18 cellular contexts compared by ENCODE assay signal in the genomic region with DNA sequence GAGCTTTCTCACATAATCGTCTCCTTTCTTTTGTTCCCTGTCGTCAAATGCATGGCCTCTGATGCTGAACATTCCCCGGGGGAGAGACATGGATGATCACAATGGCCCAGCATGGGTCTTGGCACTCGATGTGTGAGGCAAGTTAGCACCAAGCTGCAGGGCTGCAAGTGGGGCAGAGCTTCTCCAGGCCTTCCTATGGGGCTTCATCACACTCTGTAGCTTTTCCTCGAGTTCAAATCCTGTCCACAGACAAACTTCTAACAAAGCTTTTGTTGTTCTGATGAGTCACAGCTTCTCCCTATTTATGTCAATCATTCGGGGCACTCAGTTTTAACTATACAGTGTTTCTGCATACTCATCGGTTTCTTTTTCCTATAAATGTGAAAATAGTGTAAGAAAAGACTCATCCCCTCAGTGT.
DNase-seq lines count a peak whose midpoint lies in the region; ATAC-seq, FAIRE-seq and TF ChIP-seq lines count a peak whose summit lies in the region.
"Had no signal": no experiment of that assay in that cellular context is flagged by ENCODE, and none has a peak within 500 bp of the region (broad histone marks: within the 10 kb centered on the region; RNA-seq: fewer than 3 reads in every experiment).

No MANE protein-coding gene starts in this region.

- H2BK120ac ChIP-seq in H1 (replicated peaks; ENCODE audit: low read depth, low read length) = no peak overlapping the region

- CTCF ChIA-PET in MCF 10A (lab: Yijun Ruan, JAX) (interaction anchor here (1.2 kb wide), 1 partner anchor 25 kb away, joined by 7 read pairs; no protein-coding TSS in a partner anchor), mammary epithelial cell (lab: Charles Lee; ENCODE audit: low non-redundant PET) (no interaction called here), H1 (lab: Charles Lee; ENCODE audit: partially characterized antibody) (interaction anchor here (1.3 kb wide), 2 partner anchors 184 to 197 kb away, joined by 3 to 6 read pairs; no protein-coding TSS in a partner anchor)

- H2BK12ac ChIP-seq in H1 (ENCODE audit: low read depth, low read length) = no peak overlapping the region

- H3K18ac ChIP-seq in H1 (ENCODE audit: extremely low read depth, low read length) = 0 out of 2 replicates have a peak overlapping the region, but pooled peaks have one; percentile 17

- H3K9me3 ChIP-seq in mammary epithelial cell (replicated peaks; ENCODE audit: insufficient read depth, low read length) (no peaks in the 10 kb centered on the region), NT2/D1 (ENCODE audit: insufficient read depth, low read length) (no peaks in the 10 kb centered on the region), H1 (ENCODE audit: insufficient read depth in 2 of 2, low read depth in 1 of 2, low read length in 1 of 2) (no peaks in the 10 kb centered on the region)
- H3K9me3 ChIP-seq: SJSA1 had no signal

- no peak overlapping the region for H4K8ac ChIP-seq in H1 (ENCODE audit: extremely low read depth, insufficient read depth, low read length)

- H3K27ac ChIP-seq in mammary epithelial cell (ENCODE audit: insufficient read depth, low read depth, low read length) (no peak overlapping the region), H1 (ENCODE audit: low read depth, low read length) (no peak overlapping the region)
- H3K27ac ChIP-seq: SJSA1 had no signal

- no peak for TF ChIP-seq CTCF in MCF 10A (IDR thresholded peaks at IDR 0.05; ENCODE audit: unreplicated experiment)
- no peak for TF ChIP-seq CTCF in mammary epithelial cell (conservative IDR thresholded peaks at IDR 0.05 in 1 of 2, IDR thresholded peaks at IDR 0.05 in 1 of 2; ENCODE audit: extremely low read depth in 1 of 2, insufficient read depth in 1 of 2, low read depth in 1 of 2, low read length in 2 of 2)
- TF ChIP-seq CTCF in H1 (IDR thresholded peaks at IDR 0.05; ENCODE audit: control extremely low read depth in 1 of 3, insufficient read depth in 1 of 3, low read depth in 1 of 3, low read length in 3 of 3) = no peak

- H3K27ac Mint-ChIP-seq in MCF 10A (ENCODE audit: low read depth, unreplicated experiment) = peak overlapping the region; percentile 75
- H3K27ac Mint-ChIP-seq: immature natural killer cell had no signal

- H3K14ac ChIP-seq in H1 (ENCODE audit: insufficient read length) = no peak overlapping the region

- in situ Hi-C loops in mammary epithelial cell (cut with MboI; ENCODE audit: low sequenced_read_pairs in 2 of 2) = no loop called here

- H3K36me3 ChIP-seq in mammary epithelial cell (ENCODE audit: insufficient read depth, low read length) (no peaks in the 10 kb centered on the region), NT2/D1 (ENCODE audit: insufficient read depth, insufficient read length, low read length) (no peaks in the 10 kb centered on the region), H1 (ENCODE audit: control insufficient read depth in 2 of 4, insufficient read depth in 4 of 4, low read length in 3 of 4) (no peaks in the 10 kb centered on the region)
- H3K36me3 ChIP-seq: SJSA1 had no signal

- no peaks in the 10 kb centered on the region for H3K79me2 ChIP-seq in mammary epithelial cell (ENCODE audit: insufficient read depth, low read length)
- H3K79me2 ChIP-seq in H1 (ENCODE audit: control insufficient read depth in 1 of 2, insufficient read depth in 2 of 2, low read length in 2 of 2) = no peaks in the 10 kb centered on the region

- H3K9ac ChIP-seq in mammary epithelial cell (ENCODE audit: insufficient read depth, low read length) = no peak overlapping the region
- H3K9ac ChIP-seq in NT2/D1 (ENCODE audit: insufficient read length, low read depth) = no peak overlapping the region
- no peak overlapping the region for H3K9ac ChIP-seq in H1 (replicated peaks in 1 of 4; ENCODE audit: extremely low read depth in 1 of 4, low read depth in 3 of 4, low read length in 3 of 4)

- no peak overlapping the region for H2AK5ac ChIP-seq in H1 (ENCODE audit: low read depth, low read length)

- TF ChIP-seq RAD21 in H1 (IDR thresholded peaks at IDR 0.05 in 1 of 2, conservative IDR thresholded peaks at IDR 0.05 in 1 of 2; ENCODE audit: low read depth in 2 of 2, low read length in 2 of 2) = no peak; a peak in 1 of 4 replicates

- no peak for DNase-seq in MCF 10A (ENCODE audit: unreplicated experiment)
- no peak for DNase-seq in mammary epithelial cell
- peak; percentile 64 for DNase-seq in NT2/D1 (ENCODE audit: low read depth, low spot score)
- DNase-seq in H1 (ENCODE audit: low read depth in 1 of 2, low spot score in 2 of 2) = peak in 1 of 2 experiments; percentile 33
- peak; percentile 26 for DNase-seq in smooth muscle cell of the brain vasculature (ENCODE audit: low read depth, low spot score)
- DNase-seq in AML-193 (lab: John Stamatoyannopoulos, UW) = no peak
- DNase-seq in activated effector memory CD4-positive, alpha-beta T cell treated with anti-CD3 and anti-CD28 coated beads, Interleukin-2, amount 50 U/mL, for 16 hours = no peak
- DNase-seq: activated T-cell treated with anti-CD3 and anti-CD28 coated beads, Interleukin-2, amount 50 U/mL, for 4 hours; C1 segment of cervical spinal cord; immature natural killer cell; NCI-H1092; NCI-H526; stimulated activated naive CD4-positive, alpha-beta T cell treated with Interleukin-2 at 50 U/mL for 16 hours had no signal

- H2AFZ ChIP-seq in mammary epithelial cell (ENCODE audit: low read depth, low read length) (no peak overlapping the region), H1 (ENCODE audit: low read length) (0 out of 2 replicates have a peak overlapping the region, but pooled peaks have one; percentile 47)

- no peak overlapping the region for H4K91ac ChIP-seq in H1 (replicated peaks; ENCODE audit: insufficient read length, low read length)

- no peak overlapping the region for H3K4ac ChIP-seq in H1 (replicated peaks; ENCODE audit: insufficient read length, low read depth, low read length)

- H3K4me1 ChIP-seq in mammary epithelial cell (ENCODE audit: insufficient read depth, low read length) (peaks cover 5% of the 10 kb centered on the region), NT2/D1 (ENCODE audit: insufficient read depth, insufficient read length) (no peaks in the 10 kb centered on the region), H1 (replicated peaks in 1 of 4; ENCODE audit: control insufficient read depth in 3 of 4, insufficient read depth in 4 of 4, low read length in 3 of 4) (peaks cover 0 to 6% (median 0%) of the 10 kb centered on the region in 4 experiments; a peak in 1 of 7 replicates)

- H3K4me2 ChIP-seq in mammary epithelial cell (ENCODE audit: insufficient read depth, low read depth, low read length) (no peak overlapping the region), H1 (ENCODE audit: insufficient read depth in 1 of 2, low read depth in 2 of 2, low read length in 2 of 2) (no peak overlapping the region; a peak in 1 of 4 replicates)

- POLR2A ChIA-PET in MCF 10A (lab: Yijun Ruan, JAX) (interaction anchor here (0.6 to 1.0 kb wide), 2 partner anchors 9 to 115 kb away, joined by 3 to 7 read pairs; no protein-coding TSS in a partner anchor), H1 (lab: Charles Lee; ENCODE audit: partially characterized antibody) (no interaction called here)

- no peak for ATAC-seq in HG03460 (IDR thresholded peaks at IDR 0.05; ENCODE audit: unreplicated experiment)

- H4K5ac ChIP-seq in H1 (ENCODE audit: insufficient read length, low read depth, low read length) = no peak overlapping the region

- H3K9me3 Mint-ChIP-seq in MCF 10A (ENCODE audit: unreplicated experiment) = no peaks in the 10 kb centered on the region
- H3K9me3 Mint-ChIP-seq: activated T-cell treated with anti-CD3 and anti-CD28 coated beads, Interleukin-2, amount 50 U/mL, for 4 hours; central memory CD8-positive, alpha-beta T cell; immature natural killer cell had no signal

- H2BK20ac ChIP-seq in H1 (ENCODE audit: low read length) = no peak overlapping the region

- 64% methylated on average over 7 of the region's 7 CpGs for WGBS in mammary epithelial cell (ENCODE audit: low coverage, missing lambda C conversion rate)
- 57% methylated on average over 7 of the region's 7 CpGs; no CpG with 5 or more reads in 1 of the 2 experiments for WGBS in H1 (ENCODE audit: extremely low coverage in 1 of 2, insufficient coverage in 1 of 2, insufficient read length in 1 of 2, insufficient replicate concordance in 2 of 2, low coverage in 1 of 2, low lambda C conversion rate in 2 of 2, missing lambda C conversion rate in 1 of 2), 2 experiments

- peak; percentile 89 for FAIRE-seq in H1 (lab: Jason Lieb, UNC)
- FAIRE-seq: G401.6, GM18507 had no signal

- no peaks in the 10 kb centered on the region for H3K79me1 ChIP-seq in H1 (ENCODE audit: low read depth, low read length)

- H3K27me3 Mint-ChIP-seq in MCF 10A (ENCODE audit: insufficient read depth, unreplicated experiment) = no peaks in the 10 kb centered on the region

- TF ChIP-seq EP300 in H1 (IDR thresholded peaks at IDR 0.05; ENCODE audit: borderline replicate concordance in 1 of 2, low read depth in 2 of 2, low read length in 2 of 2) = no peak

- BruUV-seq in MCF 10A (replicated peaks; lab: Mats Ljungman, UMichigan) (no TSS peak), mammary epithelial cell (replicated peaks; lab: Mats Ljungman, UMichigan) (no TSS peak)

- no peaks in the 10 kb centered on the region for H3K23me2 ChIP-seq in H1 (ENCODE audit: low read depth, low read length)

- no peaks in the 10 kb centered on the region for H3K36me3 Mint-ChIP-seq in MCF 10A (ENCODE audit: insufficient read depth, unreplicated experiment)

- dilution Hi-C loops in mammary epithelial cell (cut with HindIII; ENCODE audit: low sequenced_read_pairs) = no loop called here

- H3K4me1 Mint-ChIP-seq in MCF 10A (ENCODE audit: insufficient read depth, unreplicated experiment) = peaks cover 18% of the 10 kb centered on the region
- H3K4me1 Mint-ChIP-seq: central memory CD8-positive, alpha-beta T cell had no signal

- no peak overlapping the region for H3K56ac ChIP-seq in H1 (replicated peaks; ENCODE audit: insufficient read length, low read depth, low read length)

- no peak overlapping the region for H3K4me3 ChIP-seq in mammary epithelial cell (replicated peaks in 1 of 3; ENCODE audit: insufficient read depth in 1 of 3, low read depth in 2 of 3, low read length in 3 of 3)
- no peak overlapping the region for H3K4me3 ChIP-seq in NT2/D1 (ENCODE audit: insufficient read length, low read depth)
- H3K4me3 ChIP-seq in H1 (ENCODE audit: extremely low read depth in 1 of 4, insufficient read depth in 2 of 4, low read depth in 3 of 4, low read length in 4 of 4) = no peak overlapping the region
- H3K4me3 ChIP-seq: SJSA1 had no signal

- H3K27me3 ChIP-seq in mammary epithelial cell (ENCODE audit: insufficient read depth, low read length) (no peaks in the 10 kb centered on the region), NT2/D1 (ENCODE audit: insufficient read depth, insufficient read length) (no peaks in the 10 kb centered on the region), H1 (replicated peaks in 1 of 4; ENCODE audit: control insufficient read depth in 3 of 4, extremely low read depth in 1 of 4, insufficient read depth in 3 of 4, low read length in 3 of 4) (no peaks in the 10 kb centered on the region)
- H3K27me3 ChIP-seq: SJSA1 had no signal

- H2BK5ac ChIP-seq in H1 (ENCODE audit: low read depth, low read length) = no peak overlapping the region

- no peak overlapping the region for H3K4me3 Mint-ChIP-seq in MCF 10A (ENCODE audit: unreplicated experiment)
- H3K4me3 Mint-ChIP-seq: activated T-cell treated with anti-CD3 and anti-CD28 coated beads, Interleukin-2, amount 50 U/mL, for 4 hours; central memory CD8-positive, alpha-beta T cell; immature natural killer cell had no signal

- intact Hi-C loops in MCF 10A (cut with micrococcal nuclease) = no loop called here
- intact Hi-C loops in mammary epithelial cell (cut with micrococcal nuclease) = loop anchor here (10.0 kb wide), 1 partner anchor 349 kb away; no protein-coding TSS in a partner anchor

- no peak for TF ChIP-seq POLR2A in H1 (IDR thresholded peaks at IDR 0.05; ENCODE audit: control extremely low read depth in 1 of 2, low read depth in 2 of 2, low read length in 2 of 2)

- no peaks in the 10 kb centered on the region for H4K20me1 ChIP-seq in mammary epithelial cell (ENCODE audit: insufficient read depth, low read length)
- H4K20me1 ChIP-seq in H1 (replicated peaks in 1 of 2; ENCODE audit: control insufficient read depth in 1 of 2, insufficient read depth in 2 of 2, low read length in 2 of 2) = no peaks in the 10 kb centered on the region

- H2BK15ac ChIP-seq in H1 (ENCODE audit: low read length) = no peak overlapping the region

- H3K23ac ChIP-seq in H1 (ENCODE audit: insufficient read length) = no peak overlapping the region

Comparison
In these comparisons a context has a peak if more than half of its experiments do, and no peak if none do; other contexts are left out.
1. DNase-seq: peak in NT2/D1 (single experiment) and smooth muscle cell of the brain vasculature (single experiment); none in MCF 10A (single experiment), mammary epithelial cell (single experiment), AML-193 (0 of 2) and activated effector memory CD4-positive, alpha-beta T cell treated with anti-CD3 and anti-CD28 coated beads, Interleukin-2, amount 50 U/mL, for 16 hours (single experiment).